8 cellular contexts compared by ENCODE assay signal in the genomic region with DNA sequence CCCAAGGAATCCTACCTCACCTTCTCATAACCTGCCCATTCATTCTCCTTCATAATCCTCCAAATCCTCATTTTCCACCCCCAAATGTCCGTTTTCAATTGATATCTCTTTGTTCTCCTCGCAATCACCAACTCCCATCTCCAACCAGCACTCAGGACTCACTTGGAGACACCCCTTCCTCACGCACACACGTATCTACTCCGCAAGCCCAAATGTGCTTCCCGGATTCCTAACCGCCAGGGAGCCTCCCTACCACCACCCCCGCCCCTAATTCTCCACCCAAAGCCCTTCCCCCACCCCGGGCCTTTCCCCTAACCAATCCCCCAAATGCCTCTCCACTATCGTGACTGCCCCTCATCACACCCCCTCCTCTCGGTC. TPM values are rescaled to one million over a fixed set of nuclear protein-coding genes. Genes with fewer than 3 reads are reported as not detected.
DNase-seq lines count a peak whose midpoint lies in the region; TF ChIP-seq lines count a peak whose summit lies in the region.

No MANE protein-coding gene starts in this region.

- H3K9me3 Mint-ChIP-seq in neural progenitor cell, result no peaks in the 10 kb centered on the region

- H4K20me1 ChIP-seq in neural progenitor cell (ENCODE audit: low read depth), result peaks cover 45% of the 10 kb centered on the region

- H3K4me1 ChIP-seq in ES-I3 (ENCODE audit: insufficient read depth, low read length), result peaks cover 12% of the 10 kb centered on the region
- H3K4me1 ChIP-seq in endocrine pancreas (ENCODE audit: control insufficient read depth, insufficient read depth, low read length), result peaks cover 13% of the 10 kb centered on the region
- peaks cover 14% of the 10 kb centered on the region for H3K4me1 ChIP-seq in neural progenitor cell

- DNase-seq in MG63 (no peak), neural progenitor cell (ENCODE audit: low spot score) (no peak), dermis blood vessel endothelial cell (no peak), HT-29 (ENCODE audit: low spot score) (no peak), NCI-H187 (lab: John Stamatoyannopoulos, UW) (no peak)
- no peak for DNase-seq in stimulated activated CD4-positive, alpha-beta T cell treated with anti-CD3 and anti-CD28 coated beads, Interleukin-4, amount 100 ng/mL, for 4 hours

- no peaks in the 10 kb centered on the region for H3K36me3 Mint-ChIP-seq in neural progenitor cell

- H3K9me3 ChIP-seq in ES-I3 (ENCODE audit: control insufficient read depth, insufficient read depth, low read length), result no peaks in the 10 kb centered on the region
- no peaks in the 10 kb centered on the region for H3K9me3 ChIP-seq in MG63
- no peaks in the 10 kb centered on the region for H3K9me3 ChIP-seq in endocrine pancreas (ENCODE audit: control insufficient read depth, low read length)
- no peaks in the 10 kb centered on the region for H3K9me3 ChIP-seq in neural progenitor cell (ENCODE audit: low read depth)

- peak overlapping the region; percentile 100 for H3K27ac Mint-ChIP-seq in neural progenitor cell

- H3F3A ChIP-seq in neural progenitor cell (ENCODE audit: low read depth), result no peaks in the 10 kb centered on the region

- peak overlapping the region; percentile 95 for H3K4me3 Mint-ChIP-seq in neural progenitor cell

- H3K79me2 ChIP-seq in neural progenitor cell (ENCODE audit: low read depth), result peaks cover 80% of the 10 kb centered on the region

- H3K27ac ChIP-seq in neural progenitor cell, result peak overlapping the region; percentile 96

- no peak for TF ChIP-seq CTCF in neural progenitor cell (IDR thresholded peaks at IDR 0.05)

- H3K27me3 Mint-ChIP-seq in neural progenitor cell (ENCODE audit: insufficient read depth, low read depth), result peaks cover 5% of the 10 kb centered on the region

- H3K36me3 ChIP-seq in ES-I3 (ENCODE audit: insufficient read depth, low read length) (no peaks in the 10 kb centered on the region; the same call in 1 of the 2 replicates), MG63 (peaks cover 22% of the 10 kb centered on the region), endocrine pancreas (ENCODE audit: control insufficient read depth, insufficient read depth, low read length) (no peaks in the 10 kb centered on the region), neural progenitor cell (no peaks in the 10 kb centered on the region)

- H3K27me3 ChIP-seq in MG63 (no peaks in the 10 kb centered on the region), endocrine pancreas (ENCODE audit: control insufficient read depth, insufficient read depth, low read length) (no peaks in the 10 kb centered on the region), neural progenitor cell (no peaks in the 10 kb centered on the region)

- peak overlapping the region; percentile 99 for H3K4me2 ChIP-seq in neural progenitor cell

- H3K4me3 ChIP-seq in MG63 (peak overlapping the region; percentile 92), endocrine pancreas (ENCODE audit: control insufficient read depth, insufficient read depth, low read length) (peak overlapping the region; percentile 68), neural progenitor cell (peak overlapping the region; percentile 95)

- peaks cover 31% of the 10 kb centered on the region for H3K4me1 Mint-ChIP-seq in neural progenitor cell

- H2AFZ ChIP-seq in neural progenitor cell (replicated peaks), result peak overlapping the region; percentile 100

- H3K9ac ChIP-seq in ES-I3 (ENCODE audit: low read depth, low read length) (peak overlapping the region; percentile 100), endocrine pancreas (ENCODE audit: control insufficient read depth, insufficient read depth, low read length) (peak overlapping the region; percentile 97), neural progenitor cell (peak overlapping the region; percentile 97)

RNA-seq across cellular contexts. Expression of gene KCTD10, which starts 0.3 kb away (rescaled TPM):
- 92.0 and 101 TPM in 2 replicates for total RNA-seq in MG63 (2014; rRNA removed; shearing (Covaris generic); ENCODE audit: low replicate concordance)
- total RNA-seq in neural progenitor cell (ENCODE audit: low replicate concordance) (40.9 and 57.5 TPM in 2 replicates), dermis blood vessel endothelial cell (74.5 and 85.6 TPM in 2 replicates)
- total RNA-seq in HT-29 (2014; rRNA removed; shearing (Covaris generic)), result 38.4 and 39.9 TPM in 2 replicates

RNA-seq across cellular contexts. Expression of gene UBE3B, which starts 0.6 kb away (rescaled TPM):
- 12.9 and 18.8 TPM in 2 replicates for total RNA-seq in MG63 (2014; rRNA removed; shearing (Covaris generic); ENCODE audit: low replicate concordance)
- total RNA-seq in neural progenitor cell (ENCODE audit: low replicate concordance), result 28.4 and 33.7 TPM in 2 replicates
- 54.1 and 60.0 TPM in 2 replicates for total RNA-seq in dermis blood vessel endothelial cell
- total RNA-seq in HT-29 (2014; rRNA removed; shearing (Covaris generic)), result 16.8 and 17.4 TPM in 2 replicates
